8 cellular contexts compared by ENCODE assay signal in the genomic region with DNA sequence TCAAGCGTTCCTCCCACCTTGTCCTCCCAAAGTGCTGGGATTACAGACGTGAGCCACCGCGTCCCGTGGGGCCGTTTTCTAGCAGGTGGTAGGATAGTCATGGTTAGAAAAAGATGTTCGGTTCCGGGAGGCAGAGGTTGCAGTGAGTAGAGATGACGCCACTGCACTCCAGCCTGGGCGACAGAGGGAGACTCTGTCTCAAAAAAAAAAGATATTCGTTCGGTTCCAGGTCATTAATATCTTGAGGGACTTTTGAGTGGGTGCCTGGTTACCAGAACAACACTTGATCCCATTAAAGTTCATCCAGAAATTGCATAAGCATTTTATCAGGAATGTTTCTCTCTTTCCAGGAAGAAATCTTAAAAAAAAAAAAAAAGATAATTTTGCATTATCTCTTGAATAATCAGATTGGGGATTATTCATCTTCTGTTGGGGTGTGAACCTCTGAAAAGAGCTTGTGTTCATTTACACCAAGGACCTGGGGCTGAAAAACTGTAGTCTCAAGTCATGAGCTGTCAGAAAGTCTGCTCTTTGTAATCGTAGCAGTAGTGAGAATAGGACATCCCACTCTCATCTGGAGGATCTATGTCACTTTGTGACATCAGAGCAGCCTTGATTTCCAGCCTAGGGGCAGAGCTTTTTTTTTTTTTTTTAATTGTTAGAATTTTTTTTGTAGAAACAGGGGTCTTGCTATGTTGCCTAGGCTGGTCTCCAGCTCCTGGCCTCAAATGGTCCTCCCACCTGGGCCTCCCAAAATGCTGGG. TPM values are rescaled to one million over a fixed set of nuclear protein-coding genes. Genes with fewer than 3 reads are reported as not detected.
DNase-seq lines count a peak whose midpoint lies in the region; ATAC-seq and TF ChIP-seq lines count a peak whose summit lies in the region.

No MANE protein-coding gene starts in this region.

- H3K4me1 ChIP-seq in osteoblast (ENCODE audit: insufficient read depth, low read length) (peaks cover 35% of the 10 kb centered on the region), SK-N-SH (ENCODE audit: control insufficient read depth in 1 of 2, insufficient read depth in 2 of 2, low read depth in 1 of 2, low read length in 1 of 2) (peaks cover 6 to 19% of the 10 kb centered on the region in 2 experiments; a peak in 1 of 4 replicates)

- H3K4me3 Mint-ChIP-seq in central memory CD8-positive, alpha-beta T cell: peak overlapping the region; percentile 70

- TF ChIP-seq EP300 in SK-N-SH (IDR thresholded peaks at IDR 0.05; ENCODE audit: borderline replicate concordance in 1 of 2, low read depth in 1 of 2, low read length in 1 of 2): no peak

- CTCF ChIA-PET in SK-N-SH (lab: Yijun Ruan, JAX): interaction anchor here (0.7 to 24.7 kb wide), 4 partner anchors 8 to 88 kb away, joined by 4 to 632 read pairs (median 8); no protein-coding TSS in a partner anchor

- H4K20me1 ChIP-seq in osteoblast (ENCODE audit: insufficient read depth, low read length) (peaks cover 2% of the 10 kb centered on the region), SK-N-SH (ENCODE audit: insufficient read depth) (no peaks in the 10 kb centered on the region)

- H3K79me2 ChIP-seq in osteoblast (ENCODE audit: insufficient read depth, low read length): peaks cover 39% of the 10 kb centered on the region
- peaks cover 24% of the 10 kb centered on the region for H3K79me2 ChIP-seq in SK-N-SH (ENCODE audit: insufficient read depth)

- H3K36me3 ChIP-seq in osteoblast (ENCODE audit: insufficient read depth, low read length) (no peaks in the 10 kb centered on the region), SK-N-SH (replicated peaks in 1 of 2; ENCODE audit: control insufficient read depth in 1 of 2, insufficient read depth in 2 of 2, low read length in 1 of 2) (no peaks in the 10 kb centered on the region)

- H3K36me3 Mint-ChIP-seq in central memory CD8-positive, alpha-beta T cell (ENCODE audit: insufficient read depth): no peaks in the 10 kb centered on the region

- POLR2A ChIA-PET in SK-N-SH (lab: Yijun Ruan, JAX): interaction anchor here (0.8 kb wide), 1 partner anchor 65 kb away, joined by 3 read pairs; no protein-coding TSS in a partner anchor

- H3K27me3 Mint-ChIP-seq in central memory CD8-positive, alpha-beta T cell: no peaks in the 10 kb centered on the region

- H3K4me1 Mint-ChIP-seq in central memory CD8-positive, alpha-beta T cell: peaks cover 37% of the 10 kb centered on the region

- TF ChIP-seq RAD21 in SK-N-SH (IDR thresholded peaks at IDR 0.05; ENCODE audit: low read length): no peak

- DNase-seq in DMS153 treated with DMSO at 0.1 percent for 48 hours (lab: John Stamatoyannopoulos, UW; ENCODE audit: unreplicated experiment) (peak; percentile 80), NCI-H2029 treated with DMSO at 0.1 percent for 48 hours (lab: John Stamatoyannopoulos, UW) (peak; percentile 68), osteoblast (ENCODE audit: insufficient read length, low spot score, missing footprints) (peak; percentile 34), SK-N-SH (no peak), NCI-H2227 treated with DMSO at 0.1 percent for 48 hours (lab: John Stamatoyannopoulos, UW) (no peak), superior temporal gyrus (ENCODE audit: extremely low spot score) (no peak)
- no peak for DNase-seq in central memory CD8-positive, alpha-beta T cell (ENCODE audit: low spot score in 2 of 2)

- H3K27ac ChIP-seq in osteoblast (ENCODE audit: low read depth, low read length) (peak overlapping the region; percentile 9), SK-N-SH (ENCODE audit: low read depth in 2 of 2, low read length in 1 of 2) (no peak overlapping the region)

- no peak for ATAC-seq in central memory CD8-positive, alpha-beta T cell (replicated peaks; ENCODE audit: extremely low read depth, poor library complexity, severe bottlenecking)
- no peak for ATAC-seq in HG03108 (IDR thresholded peaks at IDR 0.05; ENCODE audit: unreplicated experiment)

- H3K27me3 ChIP-seq in osteoblast (ENCODE audit: insufficient read depth, low read length) (no peaks in the 10 kb centered on the region), SK-N-SH (ENCODE audit: insufficient read depth) (no peaks in the 10 kb centered on the region)

- no peak overlapping the region for H3K9ac ChIP-seq in SK-N-SH

- H3F3A ChIP-seq in SK-N-SH (replicated peaks; ENCODE audit: insufficient read depth): peaks cover 5% of the 10 kb centered on the region

- H2AFZ ChIP-seq in osteoblast (ENCODE audit: low read length) (no peak overlapping the region), SK-N-SH (ENCODE audit: low read depth) (no peak overlapping the region)

- H3K9me2 ChIP-seq in SK-N-SH: no peaks in the 10 kb centered on the region

- peak overlapping the region; percentile 95 for H3K4me2 ChIP-seq in osteoblast (ENCODE audit: insufficient read depth, low read length)
- H3K4me2 ChIP-seq in SK-N-SH: no peak overlapping the region

- H3K27ac Mint-ChIP-seq in central memory CD8-positive, alpha-beta T cell (ENCODE audit: low read depth): peak overlapping the region; percentile 82

- H3K9me3 ChIP-seq in osteoblast (ENCODE audit: low read depth, low read length): no peaks in the 10 kb centered on the region
- no peaks in the 10 kb centered on the region for H3K9me3 ChIP-seq in SK-N-SH

- TF ChIP-seq CTCF in osteoblast (IDR thresholded peaks at IDR 0.05; ENCODE audit: extremely low read depth, low read depth, low read length): no peak
- no peak for TF ChIP-seq CTCF in SK-N-SH (IDR thresholded peaks at IDR 0.05)

- H3K4me3 ChIP-seq in osteoblast (ENCODE audit: insufficient read depth, low read length) (peak overlapping the region; percentile 40), SK-N-SH (ENCODE audit: low read depth in 2 of 2, low read length in 1 of 2) (no peak overlapping the region)

- no peaks in the 10 kb centered on the region for H3K9me3 Mint-ChIP-seq in central memory CD8-positive, alpha-beta T cell

- 69% methylated on average over 13 of the region's 13 CpGs for WGBS in SK-N-SH (ENCODE audit: low lambda C conversion rate)

TF ChIP-seq in SK-N-SH, 30 proteins besides CTCF, POLR2A, EP300 and RAD21:
- TF ChIP-seq FOSL2 (IDR thresholded peaks at IDR 0.05; ENCODE audit: borderline replicate concordance, low read depth) (no peak), YY1 (IDR thresholded peaks at IDR 0.05; ENCODE audit: low read depth) (no peak), RFX5 (IDR thresholded peaks at IDR 0.05; ENCODE audit: low read length) (no peak), RXRA (IDR thresholded peaks at IDR 0.05; ENCODE audit: borderline replicate concordance, low read depth) (no peak)

RNA-seq across cellular contexts. Expression of gene ETHE1, which starts 1.0 kb away (rescaled TPM):
- 42.7 and 52.1 TPM in 2 replicates for total RNA-seq in osteoblast
- polyA plus RNA-seq in SK-N-SH (2012; rRNA removed): 74.9 and 86.2 TPM in 2 replicates
- polyA plus RNA-seq in SK-N-SH (2012; cell fraction: cytosol; rRNA removed): 44.9 and 58.7 TPM in 2 replicates
- 41.3 and 44.5 TPM in 2 replicates for polyA plus RNA-seq in SK-N-SH (2012; cell fraction: nucleus; rRNA removed)

RNA-seq across cellular contexts. Expression of gene ZNF575, which starts 4.9 kb away (rescaled TPM):
- 0.29 and 0.72 TPM in 2 replicates for total RNA-seq in osteoblast
- polyA plus RNA-seq in SK-N-SH (2012; rRNA removed): 0.31 and 1.0 TPM in 2 replicates
- 0.46 and 0.85 TPM in 2 replicates for polyA plus RNA-seq in SK-N-SH (2012; cell fraction: cytosol; rRNA removed)
- 1.9 and 3.7 TPM in 2 replicates for polyA plus RNA-seq in SK-N-SH (2012; cell fraction: nucleus; rRNA removed)

RNA-seq across cellular contexts. Expression of gene PHLDB3, which starts 23.5 kb away (rescaled TPM):
- total RNA-seq in osteoblast: 10.9 and 12.1 TPM in 2 replicates
- polyA plus RNA-seq in SK-N-SH (2012; rRNA removed): 10.9 and 15.6 TPM in 2 replicates
- 8.9 and 10.8 TPM in 2 replicates for polyA plus RNA-seq in SK-N-SH (2012; cell fraction: cytosol; rRNA removed)
- 28.8 and 35.0 TPM in 2 replicates for polyA plus RNA-seq in SK-N-SH (2012; cell fraction: nucleus; rRNA removed)

RNA-seq across cellular contexts. Expression of gene XRCC1, which starts 47.3 kb away (rescaled TPM):
- total RNA-seq in osteoblast: 21.4 and 22.7 TPM in 2 replicates
- 24.7 and 30.3 TPM in 2 replicates for polyA plus RNA-seq in SK-N-SH (2012; rRNA removed)
- polyA plus RNA-seq in SK-N-SH (2012; cell fraction: cytosol; rRNA removed): 13.2 and 16.4 TPM in 2 replicates
- 20.2 and 25.7 TPM in 2 replicates for polyA plus RNA-seq in SK-N-SH (2012; cell fraction: nucleus; rRNA removed)

RNA-seq across cellular contexts. Expression of gene PINLYP, which starts 47.6 kb away (rescaled TPM):
- 0.72 and 2.9 TPM in 2 replicates for total RNA-seq in osteoblast
- 5.5 and 6.5 TPM in 2 replicates for polyA plus RNA-seq in SK-N-SH (2012; rRNA removed)
- 2.8 and 5.4 TPM in 2 replicates for polyA plus RNA-seq in SK-N-SH (2012; cell fraction: cytosol; rRNA removed)
- polyA plus RNA-seq in SK-N-SH (2012; cell fraction: nucleus; rRNA removed): 8.0 and 9.2 TPM in 2 replicates

Comparison
In these comparisons a context has a peak if more than half of its experiments do, and no peak if none do; other contexts are left out.
1. DNase-seq: peak in DMS153 treated with DMSO at 0.1 percent for 48 hours (single experiment), NCI-H2029 treated with DMSO at 0.1 percent for 48 hours (single experiment) and osteoblast (single experiment); none in central memory CD8-positive, alpha-beta T cell (0 of 2), SK-N-SH (single experiment), NCI-H2227 treated with DMSO at 0.1 percent for 48 hours (single experiment) and superior temporal gyrus (single experiment).